Comparison of ENCODE assay signal across 15 cellular contexts in genomic region chr10:95214793-95215192, GRCh38. TPM values are rescaled to one million over a fixed set of nuclear protein-coding genes. Genes with fewer than 3 reads are reported as not detected.
DNase-seq lines count a peak whose midpoint lies in the region; ATAC-seq, FAIRE-seq and TF ChIP-seq lines count a peak whose summit lies in the region.
"Had no signal": no experiment of that assay in that cellular context is flagged by ENCODE, and none has a peak within 500 bp of the region (broad histone marks: within the 10 kb centered on the region; RNA-seq: fewer than 3 reads in every experiment).

No MANE protein-coding gene starts in this region.

- intact Hi-C loops in CD4-positive, alpha-beta T cell (cut with DNase I, micrococcal nuclease), result no loop called here

- H3K4me1 ChIP-seq in A549, result peaks cover 43% of the 10 kb centered on the region

- CTCF ChIA-PET in A549 (lab: Yijun Ruan, JAX), result interaction anchor here (0.9 to 7.5 kb wide), 3 partner anchors 13 to 138 kb away, joined by 3 to 41 read pairs (median 6); no protein-coding TSS in a partner anchor
- CTCF ChIA-PET in CD4-positive, alpha-beta T cell (lab: Charles Lee), result no interaction called here

- peak overlapping the region; percentile 63 for H3K4me2 ChIP-seq in A549

- 6% methylated on average over 3 of the region's 3 CpGs for WGBS in A549 (ENCODE audit: missing lambda C conversion rate)

- FAIRE-seq in A549 (lab: Jason Lieb, UNC), result peak; percentile 70

- no peaks in the 10 kb centered on the region for H3K9me3 Mint-ChIP-seq in stimulated activated effector memory CD8-positive, alpha-beta T cell treated with anti-CD3 and anti-CD28 coated beads, Interleukin-12 subunit alpha, Interleukin-12 subunit beta, amount 100 ng/mL, for 72 hours
- peaks cover 2% of the 10 kb centered on the region for H3K9me3 Mint-ChIP-seq in CD4-positive, alpha-beta T cell
- H3K9me3 Mint-ChIP-seq: activated CD4-positive, alpha-beta memory T cell treated with anti-CD3 and anti-CD28 coated beads for 36 hours had no signal

- no peak for TF ChIP-seq CTCF in A549 (IDR thresholded peaks at IDR 0.05)
- TF ChIP-seq CTCF in astrocyte of the spinal cord (IDR thresholded peaks at IDR 0.05; ENCODE audit: low read depth, low read length), result no peak
- TF ChIP-seq CTCF in CD4-positive, alpha-beta T cell (IDR thresholded peaks at IDR 0.05), result no peak

- TF ChIP-seq RAD21 in A549 (conservative IDR thresholded peaks at IDR 0.05 in 1 of 2, IDR thresholded peaks at IDR 0.05 in 1 of 2), result no peak

- in situ Hi-C loops in astrocyte of the spinal cord (cut with HindIII; ENCODE audit: low sequenced_read_pairs), result no loop called here

- POLR2A ChIA-PET in A549 (lab: Yijun Ruan, JAX), result no interaction called here
- POLR2A ChIA-PET in CD4-positive, alpha-beta T cell (lab: Charles Lee), result no interaction called here

- no peaks in the 10 kb centered on the region for H3K9me3 ChIP-seq in A549
- no peaks in the 10 kb centered on the region for H3K9me3 ChIP-seq in CD4-positive, alpha-beta T cell (ENCODE audit: control insufficient read depth, low read length)

- TF ChIP-seq POLR2A in A549 (IDR thresholded peaks at IDR 0.05; ENCODE audit: low read length), result no peak

- H3K27me3 Mint-ChIP-seq in CD4-positive, alpha-beta T cell, result peaks cover 5% of the 10 kb centered on the region

- H3K4me1 Mint-ChIP-seq in stimulated activated effector memory CD8-positive, alpha-beta T cell treated with anti-CD3 and anti-CD28 coated beads, Interleukin-12 subunit alpha, Interleukin-12 subunit beta, amount 100 ng/mL, for 72 hours, result no peaks in the 10 kb centered on the region
- no peaks in the 10 kb centered on the region for H3K4me1 Mint-ChIP-seq in CD4-positive, alpha-beta T cell (ENCODE audit: low read depth)

- no peak overlapping the region for H3K4me3 Mint-ChIP-seq in stimulated activated effector memory CD8-positive, alpha-beta T cell treated with anti-CD3 and anti-CD28 coated beads, Interleukin-12 subunit alpha, Interleukin-12 subunit beta, amount 100 ng/mL, for 72 hours
- no peak overlapping the region for H3K4me3 Mint-ChIP-seq in CD4-positive, alpha-beta T cell
- H3K4me3 Mint-ChIP-seq: activated CD4-positive, alpha-beta memory T cell treated with anti-CD3 and anti-CD28 coated beads for 36 hours had no signal

- no peaks in the 10 kb centered on the region for H3K36me3 Mint-ChIP-seq in stimulated activated effector memory CD8-positive, alpha-beta T cell treated with anti-CD3 and anti-CD28 coated beads, Interleukin-12 subunit alpha, Interleukin-12 subunit beta, amount 100 ng/mL, for 72 hours
- H3K36me3 Mint-ChIP-seq in CD4-positive, alpha-beta T cell (ENCODE audit: low read depth), result no peaks in the 10 kb centered on the region
- H3K36me3 Mint-ChIP-seq: activated CD4-positive, alpha-beta memory T cell treated with anti-CD3 and anti-CD28 coated beads for 36 hours had no signal

- H3K27me3 ChIP-seq in CD4-positive, alpha-beta T cell (ENCODE audit: control insufficient read depth, insufficient read depth, low read length), result no peaks in the 10 kb centered on the region

- H3K27ac ChIP-seq in A549, result peak overlapping the region; percentile 60 to 79
- no peak overlapping the region for H3K27ac ChIP-seq in substantia nigra (ENCODE audit: low read depth, low read length, poor library complexity, severe bottlenecking)
- no peak overlapping the region for H3K27ac ChIP-seq in CD4-positive, alpha-beta T cell (ENCODE audit: low read depth, low read length)

- TF ChIP-seq EP300 in A549 (IDR thresholded peaks at IDR 0.05), result no peak

- DNase-seq in A549 (ENCODE audit: low read depth in 1 of 2, low spot score in 1 of 2), result peak; percentile 23 to 81
- DNase-seq in astrocyte of the spinal cord (ENCODE audit: low read depth, low spot score), result peak; percentile 57
- DNase-seq in stimulated activated effector memory CD8-positive, alpha-beta T cell treated with anti-CD3 and anti-CD28 coated beads, Interleukin-12 subunit alpha, Interleukin-12 subunit beta, amount 100 ng/mL, for 72 hours (ENCODE audit: low spot score in 2 of 2), result no peak
- DNase-seq in substantia nigra (lab: John Stamatoyannopoulos, UW), result no peak
- no peak for DNase-seq in CD4-positive, alpha-beta T cell
- DNase-seq: activated CD4-positive, alpha-beta memory T cell treated with anti-CD3 and anti-CD28 coated beads for 36 hours; amniotic stem cell; NCI-H1092 had no signal

- no peak overlapping the region for H3K27ac Mint-ChIP-seq in stimulated activated effector memory CD8-positive, alpha-beta T cell treated with anti-CD3 and anti-CD28 coated beads, Interleukin-12 subunit alpha, Interleukin-12 subunit beta, amount 100 ng/mL, for 72 hours
- H3K27ac Mint-ChIP-seq in CD4-positive, alpha-beta T cell, result no peak overlapping the region
- H3K27ac Mint-ChIP-seq: activated CD4-positive, alpha-beta memory T cell treated with anti-CD3 and anti-CD28 coated beads for 36 hours had no signal

- no peak overlapping the region for H3K4me3 ChIP-seq in A549
- H3K4me3 ChIP-seq in astrocyte of the spinal cord (ENCODE audit: low read depth, low read length), result no peak overlapping the region

- ATAC-seq in A549 (peak; percentile 80 to 93), GM21360 (IDR thresholded peaks at IDR 0.05; ENCODE audit: unreplicated experiment) (peak; percentile 89), HG03196 (IDR thresholded peaks at IDR 0.05; ENCODE audit: unreplicated experiment) (peak; percentile 72), HG03571 (IDR thresholded peaks at IDR 0.05; ENCODE audit: unreplicated experiment) (no peak)
- no peak for ATAC-seq in stimulated activated effector memory CD8-positive, alpha-beta T cell treated with anti-CD3 and anti-CD28 coated beads, Interleukin-12 subunit alpha, Interleukin-12 subunit beta, amount 100 ng/mL, for 72 hours
- no peak for ATAC-seq in CD4-positive, alpha-beta T cell (ENCODE audit: poor library complexity)
- ATAC-seq: Right ventricle myocardium inferior had no signal

TF ChIP-seq in A549, 52 proteins besides CTCF, POLR2A, EP300 and RAD21 (continues in another document):
- no peak for TF ChIP-seq HES2 (IDR thresholded peaks at IDR 0.05)
- TF ChIP-seq MYC (IDR thresholded peaks at IDR 0.05; ENCODE audit: borderline replicate concordance, low read length), result no peak
- TF ChIP-seq GATA3 (IDR thresholded peaks at IDR 0.05; ENCODE audit: borderline replicate concordance), result 0 out of 2 replicates have a peak, but pooled peaks have one; percentile 24
- TF ChIP-seq HOXB5 (CRISPR knock-in tag; IDR thresholded peaks at IDR 0.05), result no peak
- no peak for TF ChIP-seq CBX8 (IDR thresholded peaks at IDR 0.05)
- no peak; the same call in 1 of the 2 replicates for TF ChIP-seq FOSL2 (IDR thresholded peaks at IDR 0.05)
- peak; percentile 54 for TF ChIP-seq FOSL2 (CRISPR knock-in tag; IDR thresholded peaks at IDR 0.05)
- no peak for TF ChIP-seq HMGXB4 (CRISPR knock-in tag; IDR thresholded peaks at IDR 0.05; ENCODE audit: borderline replicate concordance)
- TF ChIP-seq HOXB13 (CRISPR knock-in tag; IDR thresholded peaks at IDR 0.05; ENCODE audit: low read depth), result no peak
- TF ChIP-seq SMC3 (IDR thresholded peaks at IDR 0.05), result no peak
- no peak for TF ChIP-seq BCL3 (IDR thresholded peaks at IDR 0.05)
- TF ChIP-seq TP53 (CRISPR knock-in tag; IDR thresholded peaks at IDR 0.05), result no peak
- TF ChIP-seq NFE2L2 (conservative IDR thresholded peaks at IDR 0.05; ENCODE audit: low read length), result peak; percentile 50; the same call in 1 of the 2 replicates
- TF ChIP-seq ZFP36 (IDR thresholded peaks at IDR 0.05; ENCODE audit: borderline replicate concordance, partially characterized antibody), result no peak
- TF ChIP-seq FOSB (CRISPR knock-in tag; IDR thresholded peaks at IDR 0.05), result no peak
- TF ChIP-seq FOXS1 (CRISPR knock-in tag; IDR thresholded peaks at IDR 0.05), result no peak
- TF ChIP-seq PHF8 (IDR thresholded peaks at IDR 0.05; ENCODE audit: borderline replicate concordance, low read depth), result no peak
- no peak for TF ChIP-seq HEYL (CRISPR knock-in tag; IDR thresholded peaks at IDR 0.05)
- no peak for TF ChIP-seq CHD2 (IDR thresholded peaks at IDR 0.05; ENCODE audit: low read length, partially characterized antibody)
- TF ChIP-seq RNF2 (IDR thresholded peaks at IDR 0.05; ENCODE audit: borderline replicate concordance, low read depth), result no peak
- no peak for TF ChIP-seq KDM5A (IDR thresholded peaks at IDR 0.05)
- TF ChIP-seq MAZ (IDR thresholded peaks at IDR 0.05; ENCODE audit: borderline replicate concordance, low read depth, low read length), result no peak

RNA-seq across cellular contexts. Expression of gene ACSM6, which starts 20.8 kb away (rescaled TPM):
- not detected in 2 replicates for polyA plus RNA-seq in A549 (2011; rRNA removed)
- not detected in 2 replicates for polyA plus RNA-seq in A549 (2012; cell fraction: cytosol; rRNA removed)
- polyA plus RNA-seq in A549 (2012; cell fraction: nucleus; rRNA removed), result not detected in 2 replicates
- polyA plus RNA-seq in A549 (2017; fragmentation: RNase III; extraction: RNeasy Plus Mini Kit Qiagen cat#74134 plus additional on column Dnase treatment), result not detected in 3 replicates
- polyA minus RNA-seq in A549 (2011; rRNA and poly(A)+ RNA removed), result not detected in 2 replicates
- not detected for total RNA-seq in CD4-positive, alpha-beta T cell
- total RNA-seq: activated CD4-positive, alpha-beta memory T cell treated with anti-CD3 and anti-CD28 coated beads for 36 hours; liver; Right ventricle myocardium inferior had no signal
- polyA plus RNA-seq: AG04450, esophagus, liver had no signal

Comparison
In these comparisons a context has a peak if more than half of its experiments do, and no peak if none do; other contexts are left out.
1. ATAC-seq: peak in A549 (2 of 2), GM21360 (single experiment) and HG03196 (single experiment); none in stimulated activated effector memory CD8-positive, alpha-beta T cell treated with anti-CD3 and anti-CD28 coated beads, Interleukin-12 subunit alpha, Interleukin-12 subunit beta, amount 100 ng/mL, for 72 hours (single experiment), HG03571 (single experiment) and CD4-positive, alpha-beta T cell (single experiment).
2. DNase-seq: peak in A549 (2 of 2) and astrocyte of the spinal cord (single experiment); none in stimulated activated effector memory CD8-positive, alpha-beta T cell treated with anti-CD3 and anti-CD28 coated beads, Interleukin-12 subunit alpha, Interleukin-12 subunit beta, amount 100 ng/mL, for 72 hours (0 of 2), substantia nigra (0 of 49) and CD4-positive, alpha-beta T cell (0 of 10).
3. H3K27ac ChIP-seq: peak in A549 (2 of 2); none in substantia nigra (single experiment) and CD4-positive, alpha-beta T cell (single experiment).